8 cellular contexts compared by ENCODE assay signal in the genomic region with DNA sequence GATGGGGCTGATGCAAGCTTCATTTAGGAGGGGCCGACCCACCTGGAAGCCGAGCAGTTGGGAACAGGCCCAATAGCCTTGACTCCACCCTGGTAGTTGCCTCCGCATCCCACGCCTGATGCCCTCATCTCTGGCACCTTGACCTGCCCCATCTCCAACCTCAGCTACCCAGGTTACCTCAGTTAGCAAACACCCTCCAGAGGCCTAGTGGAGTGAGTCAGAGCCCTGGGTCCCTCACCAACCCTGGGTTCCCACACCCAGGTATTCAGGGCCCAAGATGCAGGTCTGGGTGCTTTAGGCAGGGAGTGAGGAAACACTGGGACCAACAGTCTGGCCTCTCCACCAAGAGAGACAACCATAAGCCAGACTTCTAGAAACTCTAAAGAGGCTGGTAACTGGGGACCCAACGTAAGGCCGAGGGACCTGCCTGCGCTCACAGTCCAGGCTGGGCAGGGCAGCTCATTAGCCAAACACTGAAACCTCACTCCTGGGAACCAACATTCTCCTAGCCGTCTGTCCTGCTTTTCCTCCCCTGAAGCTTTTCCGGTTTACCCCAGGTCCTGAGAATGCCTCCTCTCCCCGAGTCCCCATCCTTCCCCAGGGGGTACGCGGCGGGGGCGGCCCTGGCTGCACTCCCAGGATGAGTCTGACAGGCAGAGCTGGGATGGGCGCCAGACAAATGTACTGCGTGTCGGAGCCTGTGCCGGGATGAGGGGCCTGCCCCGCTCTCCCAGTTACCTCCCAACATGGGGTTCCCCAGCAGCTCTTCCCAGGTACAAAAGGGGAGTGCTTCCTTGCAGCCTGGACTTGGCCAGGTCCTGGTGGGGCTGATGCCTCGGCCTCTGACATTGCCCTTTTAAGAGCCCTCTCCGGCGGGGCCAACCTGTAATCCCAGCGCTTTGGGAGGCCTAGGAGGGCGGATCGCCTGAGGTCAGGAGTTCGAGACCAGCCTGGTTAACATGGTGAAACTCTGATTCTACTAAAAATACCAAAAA. TPM values are rescaled to one million over a fixed set of nuclear protein-coding genes. Genes with fewer than 3 reads are reported as not detected.
DNase-seq lines count a peak whose midpoint lies in the region; ATAC-seq and TF ChIP-seq lines count a peak whose summit lies in the region.

No MANE protein-coding gene starts in this region.

- H3K27ac ChIP-seq in cingulate gyrus (ENCODE audit: low read depth, low read length) (peak overlapping the region; percentile 73), lung (ENCODE audit: low read depth in 1 of 2, low read length in 1 of 2) (peak overlapping the region in 1 of 2 donors; percentile 16), vagina (peak overlapping the region; percentile 61)

- H3K9me3 ChIP-seq in lung (ENCODE audit: control insufficient read depth in 2 of 2, insufficient read depth in 1 of 2, low read length in 1 of 2) (no peaks in the 10 kb centered on the region), vagina (no peaks in the 10 kb centered on the region)

- ATAC-seq in lung (ENCODE audit: insufficient read depth, low FRiP score) = peak; percentile 50
- ATAC-seq in GM18519 (IDR thresholded peaks at IDR 0.05; ENCODE audit: low FRiP score, unreplicated experiment) = no peak

- H3K27me3 Mint-ChIP-seq in activated T-helper 1 cell treated with anti-CD3 and anti-CD28 coated beads, Interleukin-12 subunit alpha, Interleukin-12 subunit beta, Interleukin-2, Interleukin-4 antibody, amounts not matched to agents 30 ng/mL and 10 ng/mL and 1 ng/mL, durations not matched to agents 14 hours and 24 hours and 36 hours (ENCODE audit: insufficient read depth) = no peaks in the 10 kb centered on the region

- no peaks in the 10 kb centered on the region for H3K27me3 ChIP-seq in lung (ENCODE audit: control insufficient read depth, insufficient read depth)
- no peaks in the 10 kb centered on the region for H3K27me3 ChIP-seq in vagina

- H3K36me3 ChIP-seq in lung (ENCODE audit: control insufficient read depth in 2 of 2, insufficient read depth in 2 of 2, low read length in 2 of 2) = peaks cover 31 to 34% of the 10 kb centered on the region in 2 donors
- peaks cover 0 to 34% of the 10 kb centered on the region in 2 donors for H3K36me3 ChIP-seq in vagina

- no peak overlapping the region for H3K27ac Mint-ChIP-seq in activated T-helper 1 cell treated with anti-CD3 and anti-CD28 coated beads, Interleukin-12 subunit alpha, Interleukin-12 subunit beta, Interleukin-2, Interleukin-4 antibody, amounts not matched to agents 30 ng/mL and 10 ng/mL and 1 ng/mL, durations not matched to agents 14 hours and 24 hours and 36 hours

- peaks cover 36% of the 10 kb centered on the region for H3K36me3 Mint-ChIP-seq in activated T-helper 1 cell treated with anti-CD3 and anti-CD28 coated beads, Interleukin-12 subunit alpha, Interleukin-12 subunit beta, Interleukin-2, Interleukin-4 antibody, amounts not matched to agents 30 ng/mL and 10 ng/mL and 1 ng/mL, durations not matched to agents 14 hours and 24 hours and 36 hours (ENCODE audit: low read depth)

- no peak overlapping the region for H3K4me3 ChIP-seq in lung
- no peak overlapping the region for H3K4me3 ChIP-seq in vagina

- H3K9me3 Mint-ChIP-seq in activated T-helper 1 cell treated with anti-CD3 and anti-CD28 coated beads, Interleukin-12 subunit alpha, Interleukin-12 subunit beta, Interleukin-2, Interleukin-4 antibody, amounts not matched to agents 30 ng/mL and 10 ng/mL and 1 ng/mL, durations not matched to agents 14 hours and 24 hours and 36 hours = no peaks in the 10 kb centered on the region

- DNase-seq in G401 (ENCODE audit: low spot score) (peak; percentile 63), NCI-H2171 treated with DMSO at 0.1 percent for 48 hours (lab: John Stamatoyannopoulos, UW) (peak; percentile 83), lung (ENCODE audit: low spot score) (peak; percentile 63), vagina (ENCODE audit: extremely low spot score in 2 of 2) (peak; percentile 88 to 95), mesenteric fat pad (ENCODE audit: low spot score) (no peak)
- DNase-seq in activated T-helper 1 cell treated with anti-CD3 and anti-CD28 coated beads, Interleukin-12 subunit alpha, Interleukin-12 subunit beta, Interleukin-2, Interleukin-4 antibody, amounts not matched to agents 30 ng/mL and 10 ng/mL and 1 ng/mL, durations not matched to agents 14 hours and 24 hours and 36 hours (ENCODE audit: low spot score) = no peak

- H3K4me1 ChIP-seq in lung (ENCODE audit: control insufficient read depth in 2 of 2, insufficient read depth in 2 of 2, low read length in 2 of 2) = peaks cover 0 to 13% of the 10 kb centered on the region in 2 donors
- peaks cover 37% of the 10 kb centered on the region for H3K4me1 ChIP-seq in vagina

- H3K4me3 Mint-ChIP-seq in activated T-helper 1 cell treated with anti-CD3 and anti-CD28 coated beads, Interleukin-12 subunit alpha, Interleukin-12 subunit beta, Interleukin-2, Interleukin-4 antibody, amounts not matched to agents 30 ng/mL and 10 ng/mL and 1 ng/mL, durations not matched to agents 14 hours and 24 hours and 36 hours = no peak overlapping the region

- WGBS in lung, 2 donors = 34 to 48% methylated on average over 26 of the region's 26 CpGs

- TF ChIP-seq CTCF in lung (IDR thresholded peaks at IDR 0.05; ENCODE audit: control extremely low read depth, extremely low read depth) (no peak), vagina (IDR thresholded peaks at IDR 0.05) (no peak)

- intact Hi-C loops in vagina (cut with DNase I) = no loop called here
- intact Hi-C loops in activated T-helper 1 cell treated with anti-CD3 and anti-CD28 coated beads, Interleukin-12 subunit alpha, Interleukin-12 subunit beta, Interleukin-2, Interleukin-4 antibody, amounts not matched to agents 30 ng/mL and 10 ng/mL and 1 ng/mL, durations not matched to agents 14 hours and 24 hours and 36 hours (cut with micrococcal nuclease) = loop anchor here (1.0 kb wide), 1 partner anchor 9 kb away; a partner anchor contains a TSS

- TF ChIP-seq POLR2A in vagina (IDR thresholded peaks at IDR 0.05) = no peak

- H3K4me1 Mint-ChIP-seq in activated T-helper 1 cell treated with anti-CD3 and anti-CD28 coated beads, Interleukin-12 subunit alpha, Interleukin-12 subunit beta, Interleukin-2, Interleukin-4 antibody, amounts not matched to agents 30 ng/mL and 10 ng/mL and 1 ng/mL, durations not matched to agents 14 hours and 24 hours and 36 hours (ENCODE audit: low read depth) = no peaks in the 10 kb centered on the region

- in situ Hi-C loops in G401 (cut with HindIII; ENCODE audit: low sequenced_read_pairs) = no loop called here

RNA-seq across cellular contexts. Expression of a gene that starts 8.9 kb away (rescaled TPM):
- total RNA-seq in G401 (2014; rRNA removed; shearing (Covaris generic)) = 4.2 and 5.0 TPM in 2 replicates
- total RNA-seq in lung (1 to 10 TPM; 7.6 to 7.9 TPM), vagina (38.5 TPM), mesenteric fat pad (1.5 TPM)
- polyA plus RNA-seq in lung = 1 to 10 TPM; 1.4 to 2.7 TPM
- 4.1 and 4.9 TPM in 2 replicates for total RNA-seq in activated T-helper 1 cell treated with anti-CD3 and anti-CD28 coated beads, Interleukin-12 subunit alpha, Interleukin-12 subunit beta, Interleukin-2, Interleukin-4 antibody, amounts not matched to agents 30 ng/mL and 10 ng/mL and 1 ng/mL, durations not matched to agents 14 hours and 24 hours and 36 hours

RNA-seq across cellular contexts. Expression of a gene that starts 26.7 kb away (rescaled TPM):
- total RNA-seq in G401 (2014; rRNA removed; shearing (Covaris generic)) = 205 and 214 TPM in 2 replicates
- total RNA-seq in lung = 100 to 1,000 TPM; 154 to 212 TPM
- polyA plus RNA-seq in lung = 100 to 1,000 TPM; 118 to 139 TPM
- 135 TPM for total RNA-seq in vagina
- 147 and 154 TPM in 2 replicates for total RNA-seq in activated T-helper 1 cell treated with anti-CD3 and anti-CD28 coated beads, Interleukin-12 subunit alpha, Interleukin-12 subunit beta, Interleukin-2, Interleukin-4 antibody, amounts not matched to agents 30 ng/mL and 10 ng/mL and 1 ng/mL, durations not matched to agents 14 hours and 24 hours and 36 hours
- 119 TPM for total RNA-seq in mesenteric fat pad

RNA-seq across cellular contexts. Expression of a gene that starts 42.5 kb away (rescaled TPM):
- total RNA-seq in G401 (2014; rRNA removed; shearing (Covaris generic)) = 46.8 and 58.2 TPM in 2 replicates
- total RNA-seq in lung (1 to 10 TPM; 4.7 to 4.9 TPM), vagina (5.4 TPM), mesenteric fat pad (0.90 TPM)
- polyA plus RNA-seq in lung = 1 to 10 TPM; 2.7 to 4.9 TPM
- total RNA-seq in activated T-helper 1 cell treated with anti-CD3 and anti-CD28 coated beads, Interleukin-12 subunit alpha, Interleukin-12 subunit beta, Interleukin-2, Interleukin-4 antibody, amounts not matched to agents 30 ng/mL and 10 ng/mL and 1 ng/mL, durations not matched to agents 14 hours and 24 hours and 36 hours = 3.6 and 5.5 TPM in 2 replicates

Comparison
In these comparisons a context has a peak if more than half of its experiments do, and no peak if none do; other contexts are left out.
1. DNase-seq: peak in G401 (single experiment), NCI-H2171 treated with DMSO at 0.1 percent for 48 hours (single experiment), lung (single experiment) and vagina (2 of 2); none in activated T-helper 1 cell treated with anti-CD3 and anti-CD28 coated beads, Interleukin-12 subunit alpha, Interleukin-12 subunit beta, Interleukin-2, Interleukin-4 antibody, amounts not matched to agents 30 ng/mL and 10 ng/mL and 1 ng/mL, durations not matched to agents 14 hours and 24 hours and 36 hours (single experiment) and mesenteric fat pad (single experiment).